In the genomic region with DNA sequence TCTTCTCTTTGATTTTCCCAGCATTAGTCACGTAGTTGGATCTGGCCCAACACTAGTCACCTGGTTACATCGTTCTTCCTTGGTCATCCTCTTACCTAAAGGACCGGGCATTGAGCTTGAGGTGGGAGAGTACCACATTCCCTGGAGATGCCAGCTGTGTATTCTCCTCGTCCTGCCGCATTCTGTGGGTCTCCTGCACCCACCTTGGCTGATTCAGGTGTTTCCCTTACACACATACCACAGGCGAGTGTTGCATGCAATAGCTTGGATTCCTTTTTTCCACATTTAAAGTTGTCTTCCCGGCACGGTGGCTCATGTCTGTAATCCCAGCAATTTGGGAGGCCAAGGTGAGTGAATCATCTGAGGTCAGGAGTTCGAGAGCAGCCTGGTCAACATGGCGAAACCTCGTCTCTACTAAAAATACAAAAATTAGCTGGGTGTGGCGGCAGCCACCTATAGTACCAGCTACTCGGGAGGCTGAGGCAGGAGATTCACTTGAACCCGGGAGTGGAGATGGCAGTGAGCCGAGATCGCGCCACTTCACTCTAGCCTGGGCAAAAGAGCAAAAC, we compare ENCODE assay signal across 17 cellular contexts. TPM values are rescaled to one million over a fixed set of nuclear protein-coding genes. Genes with fewer than 3 reads are reported as not detected.
A peak's percentile ranks its signal among the peaks of the same experiment; 100 is the strongest.
DNase-seq lines count a peak whose midpoint lies in the region; ATAC-seq, FAIRE-seq and TF ChIP-seq lines count a peak whose summit lies in the region.
"Had no signal": no experiment of that assay in that cellular context is flagged by ENCODE, and none has a peak within 500 bp of the region (broad histone marks: within the 10 kb centered on the region; RNA-seq: fewer than 3 reads in every experiment).

No MANE protein-coding gene starts in this region.

- no peak overlapping the region for H3K4me3 ChIP-seq in PC-3 (ENCODE audit: low read length)
- no peak overlapping the region for H3K4me3 ChIP-seq in spleen
- no peak overlapping the region for H3K4me3 ChIP-seq in WERI-Rb-1 (ENCODE audit: low read depth, low read length)
- H3K4me3 ChIP-seq: adrenal gland, HAP-1, ovary had no signal

- H3K27me3 ChIP-seq in PC-3 (ENCODE audit: low read length) (no peaks in the 10 kb centered on the region), spleen (replicated peaks in 1 of 7) (no peaks in the 10 kb centered on the region), WERI-Rb-1 (ENCODE audit: insufficient read depth, low read depth, severe bottlenecking) (no peaks in the 10 kb centered on the region)
- H3K27me3 ChIP-seq: adrenal gland, ovary had no signal

- H3K4me1 ChIP-seq in PC-3 (ENCODE audit: insufficient read depth, low read length) (no peaks in the 10 kb centered on the region), spleen (no peaks in the 10 kb centered on the region)
- H3K4me1 ChIP-seq: adrenal gland, HAP-1 had no signal

- no peaks in the 10 kb centered on the region for H3F3A ChIP-seq in PC-3 (ENCODE audit: low read length, unreplicated experiment)

- ATAC-seq in PC-3 (no peak), GM18868 (IDR thresholded peaks at IDR 0.05; ENCODE audit: unreplicated experiment) (no peak)
- ATAC-seq: activated CD4-positive, CD25-positive, alpha-beta regulatory T cell treated with anti-CD3 and anti-CD28 coated beads, Interleukin-2, amount 50 U/mL, for 24 hours had no signal

- no peaks in the 10 kb centered on the region for H4K20me1 ChIP-seq in PC-3 (ENCODE audit: low read length)

- H3K79me2 ChIP-seq in PC-3 (ENCODE audit: low read length), result no peaks in the 10 kb centered on the region

- no peak overlapping the region for H3K27ac ChIP-seq in PC-3 (ENCODE audit: low read length)
- no peak overlapping the region for H3K27ac ChIP-seq in spleen
- H3K27ac ChIP-seq in WERI-Rb-1, result no peak overlapping the region
- H3K27ac ChIP-seq: adrenal gland, ovary had no signal

- TF ChIP-seq POLR2A in spleen (IDR thresholded peaks at IDR 0.05), result no peak

- WGBS in spleen, 5 donors, result 84 to 96% (median 93%) methylated on average over 17 of the region's 17 CpGs

- H3K9me2 ChIP-seq in PC-3 (replicated peaks; ENCODE audit: low read length), result no peaks in the 10 kb centered on the region

- H3K36me3 ChIP-seq in PC-3 (ENCODE audit: low read depth, low read length), result peaks cover 30% of the 10 kb centered on the region
- peaks cover 41 to 100% (median 93%) of the 10 kb centered on the region in 6 donors for H3K36me3 ChIP-seq in spleen
- peaks cover 56% of the 10 kb centered on the region for H3K36me3 ChIP-seq in WERI-Rb-1
- H3K36me3 ChIP-seq: ovary had no signal

- FAIRE-seq in RCC 7860 (lab: Jason Lieb, UNC), result no peak

- H3K9ac ChIP-seq in PC-3 (ENCODE audit: low read length), result no peak overlapping the region

- TF ChIP-seq CTCF in GM10266 (IDR thresholded peaks at IDR 0.05; ENCODE audit: control insufficient read depth, insufficient read depth, low read depth, missing control alignments) (no peak), PC-3 (conservative IDR thresholded peaks at IDR 0.05; ENCODE audit: low read depth, low read length) (no peak), spleen (IDR thresholded peaks at IDR 0.05 in 8 of 11, conservative IDR thresholded peaks at IDR 0.05 in 3 of 11) (no peak), WERI-Rb-1 (IDR thresholded peaks at IDR 0.05; ENCODE audit: low read depth, low read length) (no peak)

- POLR2A ChIA-PET in PC-3 (lab: Charles Lee; ENCODE audit: unreplicated experiment), result no interaction called here

- intact Hi-C loops in PC-3 (cut with micrococcal nuclease) (no loop called here), spleen (cut with DNase I; ENCODE audit: low total_unique reads) (no loop called here)

- CTCF ChIA-PET in PC-3 (lab: Charles Lee), result no interaction called here

- no peak overlapping the region for H2AFZ ChIP-seq in PC-3 (ENCODE audit: low read length)

- DNase-seq in GM10266 (ENCODE audit: extremely low spot score), result peak; percentile 10
- peak; percentile 64 for DNase-seq in PC-3
- peak; percentile 5 for DNase-seq in iPS-NIHi11 (ENCODE audit: low spot score)
- peak; percentile 41 for DNase-seq in spleen
- DNase-seq in WERI-Rb-1, result no peak
- DNase-seq in RCC 7860 (ENCODE audit: low spot score), result no peak
- DNase-seq: activated effector memory CD4-positive, alpha-beta T cell treated with Interleukin-2 at 50 U/mL for 16 hours; C1 segment of cervical spinal cord; effector memory CD8-positive, alpha-beta T cell; Karpas-422; ovary; stimulated activated CD4-positive, alpha-beta T cell treated with anti-CD3 and anti-CD28 coated beads, Interleukin-4, amount 100 ng/mL, for 4 hours; stimulated activated CD8-positive, alpha-beta memory T cell treated with anti-CD3 and anti-CD28 coated beads, Interleukin-4, amount 100 ng/mL, for 48 hours had no signal

- H3K9me3 ChIP-seq in PC-3 (ENCODE audit: low read length) (no peaks in the 10 kb centered on the region), spleen (no peaks in the 10 kb centered on the region), WERI-Rb-1 (ENCODE audit: severe bottlenecking) (no peaks in the 10 kb centered on the region)
- H3K9me3 ChIP-seq: adrenal gland, HAP-1, ovary had no signal

- no peak overlapping the region for H3K4me2 ChIP-seq in PC-3 (ENCODE audit: low read length)

- no TSS peak for BruUV-seq in PC-3 (replicated peaks; lab: Mats Ljungman, UMichigan)

RNA-seq across cellular contexts. Expression of a gene that starts 21.6 kb away (rescaled TPM):
- total RNA-seq in PC-3 (2014; rRNA removed) (0.12 and 0.18 TPM in 2 replicates), spleen (1 to 10 TPM in 1 of 7 donors, under 1 TPM in 4, not detected in 2; 0.28 to 1.2 (median 0.60) TPM)
- polyA plus RNA-seq in spleen, result under 1 TPM; 0.09 to 0.42 (median 0.11) TPM

RNA-seq across cellular contexts. Expression of a gene that starts 37.9 kb away (rescaled TPM):
- 9.4 and 18.9 TPM in 2 replicates for total RNA-seq in PC-3 (2014; rRNA removed)
- total RNA-seq in spleen, result 10 to 100 TPM; 25.3 to 48.4 (median 33.5) TPM
- 1 to 10 TPM; 4.6 to 9.4 (median 6.4) TPM for polyA plus RNA-seq in spleen

Comparison
In these comparisons a context has a peak if more than half of its experiments do, and no peak if none do; other contexts are left out.
1. DNase-seq: peak in GM10266 (single experiment), PC-3 (single experiment), iPS-NIHi11 (single experiment) and spleen (single experiment); none in WERI-Rb-1 (single experiment) and RCC 7860 (single experiment).